In genomic region chr16:71402674-71403073, GRCh38 we compare ENCODE assay signal across 36 cellular contexts. TPM values are rescaled to one million over a fixed set of nuclear protein-coding genes. Genes with fewer than 3 reads are reported as not detected.
"Had no signal": no experiment of that assay in that cellular context is flagged by ENCODE, and none has a peak within 500 bp of the region (broad histone marks: within the 10 kb centered on the region; RNA-seq: fewer than 3 reads in every experiment).

No MANE protein-coding gene starts in this region.

- H3K9me3 ChIP-seq: neutrophil, pancreas, psoas muscle, thoracic aorta, thyroid gland, upper lobe of right lung, vagina had no signal

- ATAC-seq: naive thymus-derived CD8-positive, alpha-beta T cell; natural killer cell treated with Interleukin-12 subunit alpha and Interleukin-12 subunit beta and Interleukin-15 and Interleukin-18, amount 100 ng/mL, for 72 hours; pancreas; psoas muscle; right cardiac atrium; sciatic nerve; stimulated activated memory B cell treated with anti-CD40 and anti-IgM and Interleukin-4, amounts not matched to agents 10 μg/mL and 1 μg/mL and 100 μg/mL, for 72 hours; stimulated activated naive CD8-positive, alpha-beta T cell treated with anti-CD3 and anti-CD28 coated beads, Interleukin-15, amount 100 ng/mL, for 72 hours; upper lobe of right lung had no signal

- DNase-seq: naive B cell; naive thymus-derived CD8-positive, alpha-beta T cell; nephron progenitor cell; nucleus accumbens; pancreas; psoas muscle; right cardiac atrium; spleen; stimulated activated CD4-positive, alpha-beta T cell treated with anti-CD3 and anti-CD28 coated beads, Interleukin-12 subunit alpha, Interleukin-12 subunit beta, amount 100 ng/mL, for 4 hours; stimulated activated CD4-positive, alpha-beta T cell treated with anti-CD3 and anti-CD28 coated beads, Interleukin-1b, Interleukin-23, amount 100 ng/mL, for 48 hours; stimulated activated CD4-positive, alpha-beta T cell treated with anti-CD3 and anti-CD28 coated beads, Interleukin-4, amount 100 ng/mL, for 1 hour; stimulated activated CD4-positive, alpha-beta T cell treated with anti-CD3 and anti-CD28 coated beads, Interleukin-4, amount 100 ng/mL, for 4 hours; stimulated activated CD8-positive, alpha-beta memory T cell treated with anti-CD3 and anti-CD28 coated beads, Interleukin-4, amount 100 ng/mL, for 48 hours; stimulated activated naive CD4-positive, alpha-beta T cell; stimulated activated naive CD8-positive, alpha-beta T cell treated with anti-CD3 and anti-CD28 coated beads, Interleukin-15, amount 100 ng/mL, for 72 hours; stimulated activated naive CD8-positive, alpha-beta T cell treated with anti-CD3 and anti-CD28 coated beads, Interleukin-15, Interleukin-2, amounts not matched to agents 100 U/mL and 50 U/mL, for 24 hours; substantia nigra; thyroid gland; trophoblast cell; upper lobe of right lung had no signal

- H3K27ac ChIP-seq: neural progenitor cell, neutrophil, pancreas, psoas muscle, skin epidermis, spleen, thoracic aorta, thyroid gland, tibial nerve, upper lobe of right lung, vagina had no signal

- H3K36me3 ChIP-seq: neural progenitor cell, neutrophil, pancreas, spleen, thoracic aorta, thyroid gland, tibial nerve, upper lobe of right lung, vagina had no signal

- H3K27me3 ChIP-seq: neural progenitor cell, pancreas, thyroid gland, tibial nerve, vagina had no signal

- H3K4me3 ChIP-seq: neural progenitor cell, pancreas, psoas muscle, skin epidermis, smooth muscle cell, spleen, thoracic aorta, thyroid gland, tibial nerve, upper lobe of right lung, vagina had no signal

- H3K27ac Mint-ChIP-seq: naive thymus-derived CD8-positive, alpha-beta T cell; natural killer cell treated with Interleukin-12 subunit alpha and Interleukin-12 subunit beta and Interleukin-15 and Interleukin-18, amount 100 ng/mL, for 72 hours; nephron progenitor cell; neural progenitor cell; progenitor cell of endocrine pancreas; stimulated activated memory B cell treated with anti-CD40 and anti-IgM and Interleukin-4, amounts not matched to agents 10 μg/mL and 1 μg/mL and 100 μg/mL, for 72 hours; stimulated activated naive CD8-positive, alpha-beta T cell treated with anti-CD3 and anti-CD28 coated beads, Interleukin-15, amount 100 ng/mL, for 72 hours had no signal

- H3K4me3 Mint-ChIP-seq: naive thymus-derived CD8-positive, alpha-beta T cell; natural killer cell treated with Interleukin-12 subunit alpha and Interleukin-12 subunit beta and Interleukin-15 and Interleukin-18, amount 100 ng/mL, for 72 hours; nephron progenitor cell; stimulated activated memory B cell treated with anti-CD40 and anti-IgM and Interleukin-4, amounts not matched to agents 10 μg/mL and 1 μg/mL and 100 μg/mL, for 72 hours; stimulated activated naive CD8-positive, alpha-beta T cell treated with anti-CD3 and anti-CD28 coated beads, Interleukin-15, amount 100 ng/mL, for 72 hours had no signal

- H3K27me3 Mint-ChIP-seq: progenitor cell of endocrine pancreas had no signal

- H3K4me1 ChIP-seq: pancreas, psoas muscle, thyroid gland, tibial nerve, upper lobe of right lung, vagina had no signal

- H3K9ac ChIP-seq: neural progenitor cell had no signal

- H3K4me1 Mint-ChIP-seq: neural progenitor cell; stimulated activated memory B cell treated with anti-CD40 and anti-IgM and Interleukin-4, amounts not matched to agents 10 μg/mL and 1 μg/mL and 100 μg/mL, for 72 hours had no signal

- H3K9me3 Mint-ChIP-seq: natural killer cell treated with Interleukin-12 subunit alpha and Interleukin-12 subunit beta and Interleukin-15 and Interleukin-18, amount 100 ng/mL, for 72 hours; stimulated activated naive CD8-positive, alpha-beta T cell treated with anti-CD3 and anti-CD28 coated beads, Interleukin-15, amount 100 ng/mL, for 72 hours had no signal

- H3K36me3 Mint-ChIP-seq: natural killer cell treated with Interleukin-12 subunit alpha and Interleukin-12 subunit beta and Interleukin-15 and Interleukin-18, amount 100 ng/mL, for 72 hours; neural progenitor cell; stimulated activated memory B cell treated with anti-CD40 and anti-IgM and Interleukin-4, amounts not matched to agents 10 μg/mL and 1 μg/mL and 100 μg/mL, for 72 hours had no signal

- H3K4me2 ChIP-seq: smooth muscle cell had no signal

RNA-seq across cellular contexts. Expression of gene TLE7, which starts 39.2 kb away (rescaled TPM):
- total RNA-seq: myocyte; naive thymus-derived CD8-positive, alpha-beta T cell; natural killer cell treated with Interleukin-12 subunit alpha and Interleukin-12 subunit beta and Interleukin-15 and Interleukin-18, amount 100 ng/mL, for 72 hours; omental fat pad; osteocyte; pancreas; progenitor cell of endocrine pancreas; psoas muscle; renal cortical epithelial cell; right cardiac atrium; sciatic nerve; smooth muscle cell; spleen; temporal lobe; thoracic aorta; thyroid gland; tibial nerve; upper lobe of right lung; vagina had no signal
- polyA plus RNA-seq: naive thymus-derived CD8-positive, alpha-beta T cell; pancreas; psoas muscle; right cardiac atrium; smooth muscle cell; spleen had no signal

RNA-seq across cellular contexts. Expression of gene CALB2, which starts 44.2 kb away (rescaled TPM):
- total RNA-seq: naive thymus-derived CD8-positive, alpha-beta T cell; natural killer cell treated with Interleukin-12 subunit alpha and Interleukin-12 subunit beta and Interleukin-15 and Interleukin-18, amount 100 ng/mL, for 72 hours; osteocyte; renal cortical epithelial cell; spleen had no signal
- polyA plus RNA-seq: naive thymus-derived CD8-positive, alpha-beta T cell had no signal
